Comparison of ENCODE assay signal across 8 cellular contexts in the genomic region with DNA sequence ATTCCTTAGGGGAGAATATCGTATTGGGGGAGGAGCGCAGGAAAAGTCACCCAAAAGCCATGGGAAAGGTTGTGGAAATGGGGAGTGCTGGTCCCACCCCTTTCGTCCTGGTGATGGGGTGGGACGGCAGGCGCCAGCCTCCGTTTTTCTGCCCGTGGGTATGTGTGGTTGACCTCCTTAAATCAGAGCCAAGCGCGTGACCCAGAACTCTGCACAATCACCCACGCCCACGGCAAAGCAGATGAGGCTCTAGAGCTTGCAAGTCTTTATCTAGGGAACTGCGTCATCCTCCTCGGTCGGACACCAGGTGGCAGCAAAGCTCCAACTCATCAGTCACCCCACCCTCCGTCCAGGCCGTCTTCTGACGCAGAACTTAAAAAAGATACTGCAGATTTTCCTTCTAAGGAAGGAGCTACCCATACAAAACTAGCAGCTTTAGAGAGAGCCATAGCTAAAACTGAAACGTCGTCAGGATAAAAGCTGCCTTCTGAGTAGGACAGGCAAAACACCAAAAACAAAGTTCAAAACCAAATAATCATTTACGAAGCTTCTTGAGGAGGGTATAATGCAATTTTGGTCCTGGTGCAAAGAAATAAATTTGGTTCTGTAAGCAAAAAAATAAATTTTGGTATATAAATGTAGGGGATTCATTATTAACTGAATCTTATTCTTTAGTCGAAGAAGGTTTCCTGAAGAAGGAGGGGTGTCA.
A peak's percentile ranks its signal among the peaks of the same experiment; 100 is the strongest.
DNase-seq lines count a peak whose midpoint lies in the region; ATAC-seq and TF ChIP-seq lines count a peak whose summit lies in the region.

No MANE protein-coding gene starts in this region.

- H2AFZ ChIP-seq in neuronal stem cell (ENCODE audit: low read length) = peak overlapping the region; percentile 83

- no peak overlapping the region for H3K23ac ChIP-seq in neuronal stem cell (ENCODE audit: low read depth, low read length, poor library complexity)

- DNase-seq in DMS79 treated with DMSO at 0.1 percent for 48 hours (lab: John Stamatoyannopoulos, UW) (peak; percentile 67), H4 (ENCODE audit: low spot score) (peak; percentile 83), LoVo (ENCODE audit: low spot score) (peak; percentile 81), RWPE2 (ENCODE audit: low spot score) (peak; percentile 67), fibroblast of villous mesenchyme (ENCODE audit: low read depth) (peak; percentile 93), neuronal stem cell (ENCODE audit: low spot score) (peak; percentile 69), stromal cell of bone marrow (ENCODE audit: low read depth) (peak; percentile 82)
- peak; percentile 82 for DNase-seq in activated T-helper 9 cell treated with anti-CD3 and anti-CD28 coated beads, Interleukin-2, amount 50 U/mL, for 16 hours (ENCODE audit: low read depth)

- H3K4me2 ChIP-seq in neuronal stem cell (ENCODE audit: insufficient read depth, low read length, poor library complexity, severe bottlenecking) = no peak overlapping the region

- no peak overlapping the region for H3K14ac ChIP-seq in neuronal stem cell (ENCODE audit: low read length)

- no peak overlapping the region for H4K91ac ChIP-seq in neuronal stem cell (ENCODE audit: low read depth, low read length, poor library complexity)

- H3K9me3 ChIP-seq in RWPE2 (ENCODE audit: severe bottlenecking) = no peaks in the 10 kb centered on the region
- no peaks in the 10 kb centered on the region for H3K9me3 ChIP-seq in neuronal stem cell (replicated peaks in 1 of 2; ENCODE audit: control insufficient read depth in 2 of 2, insufficient read depth in 1 of 2, low read depth in 1 of 2, low read length in 2 of 2)

- H3K27ac ChIP-seq in RWPE2 (ENCODE audit: poor library complexity, severe bottlenecking) = no peak overlapping the region
- no peak overlapping the region for H3K27ac ChIP-seq in neuronal stem cell (replicated peaks; ENCODE audit: low read length)

- H3K4me1 ChIP-seq in RWPE2 (ENCODE audit: insufficient read depth, poor library complexity, severe bottlenecking) (no peaks in the 10 kb centered on the region), neuronal stem cell (ENCODE audit: control insufficient read depth in 2 of 2, insufficient read depth in 1 of 2, low read depth in 1 of 2, low read length in 2 of 2) (no peaks in the 10 kb centered on the region)

- no peak overlapping the region for H2AK5ac ChIP-seq in neuronal stem cell (ENCODE audit: low read depth, low read length)

- H4K8ac ChIP-seq in neuronal stem cell (ENCODE audit: low read depth, low read length) = no peak overlapping the region

- no peaks in the 10 kb centered on the region for H3K27me3 ChIP-seq in RWPE2 (ENCODE audit: insufficient read depth, poor library complexity, severe bottlenecking)
- peaks cover 0 to 11% (median 0%) of the 10 kb centered on the region in 3 experiments for H3K27me3 ChIP-seq in neuronal stem cell (ENCODE audit: control insufficient read depth in 3 of 3, insufficient read depth in 3 of 3, low read depth in 1 of 3, low read length in 3 of 3)

- H3K36me3 ChIP-seq in RWPE2 (ENCODE audit: low read depth) = no peaks in the 10 kb centered on the region
- H3K36me3 ChIP-seq in neuronal stem cell (replicated peaks in 1 of 2; ENCODE audit: control insufficient read depth in 2 of 2, insufficient read depth in 2 of 2, low read length in 2 of 2) = no peaks in the 10 kb centered on the region

- H3K9ac ChIP-seq in neuronal stem cell (ENCODE audit: low read depth, low read length, poor library complexity) = no peak overlapping the region

- H2BK5ac ChIP-seq in neuronal stem cell (ENCODE audit: low read length) = no peak overlapping the region

- no peak overlapping the region for H3K4ac ChIP-seq in neuronal stem cell (ENCODE audit: low read length)

- H3K4me3 ChIP-seq in RWPE2 (ENCODE audit: severe bottlenecking) = no peak overlapping the region
- peak overlapping the region; percentile 21 for H3K4me3 ChIP-seq in fibroblast of villous mesenchyme (ENCODE audit: low read depth, low read length)
- H3K4me3 ChIP-seq in neuronal stem cell (ENCODE audit: low read length in 2 of 2) = peak overlapping the region in 1 of 2 donors; percentile 62

- TF ChIP-seq CTCF in RWPE2 (IDR thresholded peaks at IDR 0.05; ENCODE audit: poor library complexity, severe bottlenecking) = peak; percentile 86
- TF ChIP-seq CTCF in fibroblast of villous mesenchyme (IDR thresholded peaks at IDR 0.05; ENCODE audit: insufficient read depth, low read depth, low read length) = peak; percentile 56

- H2BK12ac ChIP-seq in neuronal stem cell (ENCODE audit: low read length) = no peak overlapping the region

- no peak overlapping the region for H2BK120ac ChIP-seq in neuronal stem cell (ENCODE audit: low read depth, low read length)

- peak; percentile 98 for ATAC-seq in RWPE2 (ENCODE audit: low read depth)

- no peak overlapping the region for H2BK15ac ChIP-seq in neuronal stem cell (ENCODE audit: low read length)

- H3K18ac ChIP-seq in neuronal stem cell (ENCODE audit: low read length) = no peak overlapping the region

- WGBS in neuronal stem cell (ENCODE audit: extremely low coverage in 2 of 2, insufficient read length in 2 of 2, insufficient replicate concordance in 1 of 2), 2 donors = no CpG with 5 or more reads among the region's 21 CpGs

- H3K79me1 ChIP-seq in neuronal stem cell (ENCODE audit: low read depth, low read length) = no peaks in the 10 kb centered on the region
